Comparison of ENCODE assay signal across 21 cellular contexts in the genomic region with DNA sequence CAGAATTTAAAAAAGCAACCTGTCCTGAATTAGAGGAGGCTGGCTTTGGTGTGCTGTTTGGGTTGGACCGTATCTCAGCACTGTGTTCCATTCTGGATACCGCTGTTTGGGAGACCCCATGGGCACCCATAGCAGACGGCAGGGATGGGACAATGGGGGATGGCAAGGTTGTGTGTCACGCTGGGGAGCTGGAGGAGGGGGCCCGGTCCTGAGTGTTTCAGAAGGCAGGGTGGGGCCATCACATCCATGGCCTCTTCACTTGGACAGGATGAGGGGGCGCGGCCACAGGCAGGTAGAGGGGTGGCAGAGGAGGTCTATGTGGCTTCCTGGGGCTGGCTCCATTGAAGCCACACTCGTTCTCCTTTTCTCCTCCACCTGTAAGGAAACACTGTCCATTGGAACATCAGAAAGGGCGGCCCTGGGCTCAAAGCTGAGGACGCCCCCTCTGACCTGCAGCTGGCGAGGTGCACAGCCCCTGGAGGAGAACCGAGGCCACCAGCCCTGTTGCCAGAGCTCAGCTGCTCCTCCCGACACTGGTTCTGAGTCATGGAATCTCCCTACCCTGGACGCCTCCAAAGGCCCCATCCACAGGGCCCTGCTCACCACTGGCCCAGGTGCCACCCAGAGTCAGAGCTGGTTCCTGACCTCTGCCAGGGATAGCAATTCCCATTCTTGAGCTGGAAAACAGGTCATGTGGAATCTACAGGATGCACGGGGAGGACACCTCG.
"Had no signal": no experiment of that assay in that cellular context is flagged by ENCODE, and none has a peak within 500 bp of the region (broad histone marks: within the 10 kb centered on the region; RNA-seq: fewer than 3 reads in every experiment).

No MANE protein-coding gene starts in this region.

- H3K4me1 ChIP-seq: adrenal gland, breast epithelium had no signal

- H3K27ac Mint-ChIP-seq: activated CD8-positive, alpha-beta T cell treated with anti-CD3 and anti-CD28 coated beads, Interleukin-2, amount 10 ng/mL, durations not matched to agents 7 days and 5 days; activated naive CD4-positive, alpha-beta T cell treated with anti-CD3 and anti-CD28 coated beads, Interleukin-2, amount 10 ng/mL, durations not matched to agents 7 days and 5 days; activated naive CD8-positive, alpha-beta T cell treated with anti-CD3 and anti-CD28 coated beads, Interleukin-2, amount 10 ng/mL, durations not matched to agents 7 days and 5 days; T-helper 1 cell treated with Interleukin-12 subunit alpha and Interleukin-12 subunit beta and Interleukin-4 antibody, amounts not matched to agents 30 μg/mL and 1 μg/mL, for 36 hours had no signal

- H3K9me3 Mint-ChIP-seq: activated naive CD4-positive, alpha-beta T cell treated with anti-CD3 and anti-CD28 coated beads, Interleukin-2, amount 10 ng/mL, durations not matched to agents 7 days and 5 days; activated T-cell treated with anti-CD3 and anti-CD28 coated beads, Interleukin-2, amount 50 U/mL, for 4 hours had no signal

- H3K27ac ChIP-seq: adrenal gland, breast epithelium, PC-9 had no signal

- ATAC-seq: activated CD4-positive, CD25-positive, alpha-beta regulatory T cell treated with anti-CD3 and anti-CD28 coated beads, Interleukin-2, amount 50 U/mL, for 24 hours; activated CD8-positive, alpha-beta T cell treated with anti-CD3 and anti-CD28 coated beads, Interleukin-2, amount 10 ng/mL, durations not matched to agents 7 days and 5 days; activated T-cell treated with anti-CD3 and anti-CD28 coated beads, Interleukin-2, amount 50 U/mL, for 4 hours had no signal

- H3K9me3 ChIP-seq: adrenal gland had no signal

- DNase-seq: activated CD4-positive, alpha-beta T cell treated with anti-CD3 and anti-CD28 coated beads for 4 hours; activated CD4-positive, alpha-beta T cell treated with anti-CD3 and anti-CD28 coated beads, Interleukin-2, amount 50 U/mL, for 4 hours; activated CD8-positive, alpha-beta T cell treated with anti-CD3 and anti-CD28 coated beads, Interleukin-2, amount 10 ng/mL, durations not matched to agents 7 days and 5 days; activated gamma-delta T cell; activated naive CD4-positive, alpha-beta T cell treated with anti-CD3 and anti-CD28 coated beads, Interleukin-2, amount 10 ng/mL, durations not matched to agents 7 days and 5 days; activated naive CD8-positive, alpha-beta T cell treated with anti-CD3 and anti-CD28 coated beads, Interleukin-2, amount 10 ng/mL, durations not matched to agents 7 days and 5 days; activated T-cell treated with anti-CD3 and anti-CD28 coated beads, Interleukin-2, amount 50 U/mL, for 4 hours; adrenal gland; anterior cingulate cortex; central memory CD4-positive, alpha-beta T cell; KG1; NCI-H1930; NCI-H2227 treated with DMSO at 0.1 percent for 48 hours; NCI-H446 treated with DMSO at 0.1 percent for 48 hours; NCI-H524 treated with DMSO at 0.1 percent for 48 hours; NCI-H748 treated with DMSO at 0.1 percent for 48 hours; PC-9; SHP77 treated with DMSO at 0.1 percent for 48 hours had no signal

- H3K4me3 Mint-ChIP-seq: activated CD8-positive, alpha-beta T cell treated with anti-CD3 and anti-CD28 coated beads, Interleukin-2, amount 10 ng/mL, durations not matched to agents 7 days and 5 days; activated naive CD4-positive, alpha-beta T cell treated with anti-CD3 and anti-CD28 coated beads, Interleukin-2, amount 10 ng/mL, durations not matched to agents 7 days and 5 days; activated naive CD8-positive, alpha-beta T cell treated with anti-CD3 and anti-CD28 coated beads, Interleukin-2, amount 10 ng/mL, durations not matched to agents 7 days and 5 days; activated T-cell treated with anti-CD3 and anti-CD28 coated beads, Interleukin-2, amount 50 U/mL, for 4 hours; T-helper 1 cell treated with Interleukin-12 subunit alpha and Interleukin-12 subunit beta and Interleukin-4 antibody, amounts not matched to agents 30 μg/mL and 1 μg/mL, for 36 hours had no signal

- H3K4me3 ChIP-seq: adrenal gland, breast epithelium, PC-9 had no signal

- H3K36me3 Mint-ChIP-seq: activated naive CD4-positive, alpha-beta T cell treated with anti-CD3 and anti-CD28 coated beads, Interleukin-2, amount 10 ng/mL, durations not matched to agents 7 days and 5 days; activated naive CD8-positive, alpha-beta T cell treated with anti-CD3 and anti-CD28 coated beads, Interleukin-2, amount 10 ng/mL, durations not matched to agents 7 days and 5 days had no signal

- H3K36me3 ChIP-seq: adrenal gland, breast epithelium had no signal

- H3K27me3 ChIP-seq: adrenal gland had no signal
